In genomic region chr17:42255425-42255810, GRCh38 we compare ENCODE assay signal across 25 cellular contexts. TPM values are rescaled to one million over a fixed set of nuclear protein-coding genes. Genes with fewer than 3 reads are reported as not detected.
DNase-seq lines count a peak whose midpoint lies in the region; ATAC-seq and TF ChIP-seq lines count a peak whose summit lies in the region.
"Had no signal": no experiment of that assay in that cellular context is flagged by ENCODE, and none has a peak within 500 bp of the region (broad histone marks: within the 10 kb centered on the region; RNA-seq: fewer than 3 reads in every experiment).

No MANE protein-coding gene starts in this region.

- WGBS in mesenchymal stem cell = 98% methylated on average over 4 of the region's 4 CpGs

- H3K27me3 Mint-ChIP-seq in activated T-cell treated with anti-CD3 and anti-CD28 coated beads, Interleukin-2, amount 50 U/mL, for 24 hours = no peaks in the 10 kb centered on the region
- no peaks in the 10 kb centered on the region for H3K27me3 Mint-ChIP-seq in activated T-cell treated with anti-CD3 and anti-CD28 coated beads, Interleukin-2, amount 50 U/mL, for 4 hours (ENCODE audit: low read depth)
- no peaks in the 10 kb centered on the region for H3K27me3 Mint-ChIP-seq in activated T-helper 1 cell treated with anti-CD3 and anti-CD28 coated beads, Interleukin-12 subunit alpha, Interleukin-12 subunit beta, Interleukin-2, Interleukin-4 antibody, amounts not matched to agents 30 ng/mL and 10 ng/mL and 1 ng/mL, durations not matched to agents 14 hours and 24 hours and 36 hours (ENCODE audit: insufficient read depth)
- H3K27me3 Mint-ChIP-seq in MCF 10A (ENCODE audit: insufficient read depth, unreplicated experiment) = no peaks in the 10 kb centered on the region
- H3K27me3 Mint-ChIP-seq: B cell had no signal

- TF ChIP-seq CTCF in DOHH2 (IDR thresholded peaks at IDR 0.05; ENCODE audit: low read depth, low read length, poor library complexity, severe bottlenecking) (peak; percentile 2), MCF 10A (IDR thresholded peaks at IDR 0.05; ENCODE audit: unreplicated experiment) (no peak)

- DNase-seq in activated T-cell treated with anti-CD3 and anti-CD28 coated beads, Interleukin-2, amount 50 U/mL, for 24 hours = no peak
- DNase-seq in activated T-cell treated with anti-CD3 and anti-CD28 coated beads, Interleukin-2, amount 50 U/mL, for 4 hours = no peak
- no peak for DNase-seq in activated T-helper 1 cell treated with anti-CD3 and anti-CD28 coated beads, Interleukin-12 subunit alpha, Interleukin-12 subunit beta, Interleukin-2, Interleukin-4 antibody, amounts not matched to agents 30 ng/mL and 10 ng/mL and 1 ng/mL, durations not matched to agents 14 hours and 24 hours and 36 hours (ENCODE audit: low spot score)
- no peak for DNase-seq in mesenchymal stem cell
- DNase-seq in MCF 10A (ENCODE audit: unreplicated experiment) = no peak
- DNase-seq in SKM-1 treated with dmso at 0.1 percent for 144 hours (lab: John Stamatoyannopoulos, UW; ENCODE audit: unreplicated experiment) = no peak
- DNase-seq: activated CD4-positive, alpha-beta T cell treated with anti-CD3 and anti-CD28 coated beads for 48 hours; activated effector memory CD4-positive, alpha-beta T cell treated with anti-CD3 and anti-CD28 coated beads, Interleukin-2, amount 50 U/mL, for 16 hours; anterior cingulate cortex; effector memory CD4-positive, alpha-beta T cell; GF-D8; KG1; midbrain; NCI-H2081 treated with DMSO at 0.1 percent for 48 hours; NCI-H345; ovary; stimulated activated CD4-positive, alpha-beta T cell treated with anti-CD3 and anti-CD28 coated beads, Interleukin-2, amount 100 ng/mL, for 48 hours; upper lobe of left lung had no signal

- no peak for ATAC-seq in activated T-cell treated with anti-CD3 and anti-CD28 coated beads, Interleukin-2, amount 50 U/mL, for 4 hours
- no peak for ATAC-seq in HG03108 (IDR thresholded peaks at IDR 0.05; ENCODE audit: unreplicated experiment)

- no peaks in the 10 kb centered on the region for H4K20me1 ChIP-seq in DOHH2 (ENCODE audit: control insufficient read depth, insufficient read depth, low read depth, low read length)

- peaks cover 68% of the 10 kb centered on the region for H3K4me1 Mint-ChIP-seq in activated T-cell treated with anti-CD3 and anti-CD28 coated beads, Interleukin-2, amount 50 U/mL, for 24 hours (ENCODE audit: low read depth)
- H3K4me1 Mint-ChIP-seq in activated T-cell treated with anti-CD3 and anti-CD28 coated beads, Interleukin-2, amount 50 U/mL, for 4 hours (ENCODE audit: low read depth) = peaks cover 63% of the 10 kb centered on the region
- peaks cover 35% of the 10 kb centered on the region for H3K4me1 Mint-ChIP-seq in activated T-helper 1 cell treated with anti-CD3 and anti-CD28 coated beads, Interleukin-12 subunit alpha, Interleukin-12 subunit beta, Interleukin-2, Interleukin-4 antibody, amounts not matched to agents 30 ng/mL and 10 ng/mL and 1 ng/mL, durations not matched to agents 14 hours and 24 hours and 36 hours (ENCODE audit: low read depth)
- peaks cover 26% of the 10 kb centered on the region for H3K4me1 Mint-ChIP-seq in MCF 10A (ENCODE audit: insufficient read depth, unreplicated experiment)

- peaks cover 93% of the 10 kb centered on the region for H3K79me2 ChIP-seq in DOHH2 (ENCODE audit: control insufficient read depth, low read length)

- H3K23ac ChIP-seq in mesenchymal stem cell (ENCODE audit: low read length in 2 of 2) = no peak overlapping the region

- POLR2A ChIA-PET in MCF 10A (lab: Yijun Ruan, JAX) = interaction anchor here (0.8 to 2.1 kb wide), 3 partner anchors 11 to 288 kb away, joined by 3 to 11 read pairs (median 3); no protein-coding TSS in a partner anchor

- CTCF ChIA-PET in MCF 10A (lab: Yijun Ruan, JAX) = interaction anchor here (0.6 kb wide), 1 partner anchor 22 kb away, joined by 3 read pairs; no protein-coding TSS in a partner anchor

- peak overlapping the region; percentile 42 for H3K27ac Mint-ChIP-seq in activated T-cell treated with anti-CD3 and anti-CD28 coated beads, Interleukin-2, amount 50 U/mL, for 24 hours
- peak overlapping the region; percentile 21 for H3K27ac Mint-ChIP-seq in activated T-helper 1 cell treated with anti-CD3 and anti-CD28 coated beads, Interleukin-12 subunit alpha, Interleukin-12 subunit beta, Interleukin-2, Interleukin-4 antibody, amounts not matched to agents 30 ng/mL and 10 ng/mL and 1 ng/mL, durations not matched to agents 14 hours and 24 hours and 36 hours
- no peak overlapping the region for H3K27ac Mint-ChIP-seq in MCF 10A (ENCODE audit: low read depth, unreplicated experiment)
- H3K27ac Mint-ChIP-seq: B cell, nephron had no signal

- no peak overlapping the region for H2BK15ac ChIP-seq in mesenchymal stem cell (ENCODE audit: low read depth, poor library complexity, severe bottlenecking)

- H3K4me2 ChIP-seq in DOHH2 (ENCODE audit: low read length) (peak overlapping the region; percentile 93), mesenchymal stem cell (ENCODE audit: low read length, poor library complexity, severe bottlenecking) (no peak overlapping the region)

- H3K4me1 ChIP-seq in DOHH2 (ENCODE audit: control insufficient read depth, low read length) (peaks cover 99% of the 10 kb centered on the region), mesenchymal stem cell (ENCODE audit: control insufficient read depth, insufficient read depth, low read depth, low read length) (peaks cover 5% of the 10 kb centered on the region)

- no TSS peak for BruUV-seq in MCF 10A (replicated peaks; lab: Mats Ljungman, UMichigan)

- peak overlapping the region; percentile 52 for H2AK5ac ChIP-seq in mesenchymal stem cell (ENCODE audit: low read length, severe bottlenecking)

- H3K9me3 Mint-ChIP-seq in activated T-cell treated with anti-CD3 and anti-CD28 coated beads, Interleukin-2, amount 50 U/mL, for 24 hours = no peaks in the 10 kb centered on the region
- no peaks in the 10 kb centered on the region for H3K9me3 Mint-ChIP-seq in activated T-cell treated with anti-CD3 and anti-CD28 coated beads, Interleukin-2, amount 50 U/mL, for 4 hours
- no peaks in the 10 kb centered on the region for H3K9me3 Mint-ChIP-seq in activated T-helper 1 cell treated with anti-CD3 and anti-CD28 coated beads, Interleukin-12 subunit alpha, Interleukin-12 subunit beta, Interleukin-2, Interleukin-4 antibody, amounts not matched to agents 30 ng/mL and 10 ng/mL and 1 ng/mL, durations not matched to agents 14 hours and 24 hours and 36 hours
- H3K9me3 Mint-ChIP-seq in MCF 10A (ENCODE audit: unreplicated experiment) = peaks cover 7% of the 10 kb centered on the region
- H3K9me3 Mint-ChIP-seq: nephron had no signal

- H2BK120ac ChIP-seq in mesenchymal stem cell (ENCODE audit: low read depth, low read length) = no peak overlapping the region

- H3K4me3 ChIP-seq in DOHH2 (ENCODE audit: low read length) = peak overlapping the region; percentile 68
- H3K4me3 ChIP-seq in mesenchymal stem cell (ENCODE audit: insufficient read depth in 1 of 2, low read depth in 1 of 2, low read length in 2 of 2) = no peak overlapping the region
- H3K4me3 ChIP-seq: coronary artery, HAP-1, ovary, right atrium auricular region, upper lobe of left lung had no signal

- H3F3A ChIP-seq in DOHH2 (ENCODE audit: control insufficient read depth, insufficient read depth) = peaks cover 61% of the 10 kb centered on the region

- H3K4me3 Mint-ChIP-seq in activated T-cell treated with anti-CD3 and anti-CD28 coated beads, Interleukin-2, amount 50 U/mL, for 24 hours = no peak overlapping the region
- H3K4me3 Mint-ChIP-seq in activated T-cell treated with anti-CD3 and anti-CD28 coated beads, Interleukin-2, amount 50 U/mL, for 4 hours = no peak overlapping the region
- H3K4me3 Mint-ChIP-seq in activated T-helper 1 cell treated with anti-CD3 and anti-CD28 coated beads, Interleukin-12 subunit alpha, Interleukin-12 subunit beta, Interleukin-2, Interleukin-4 antibody, amounts not matched to agents 30 ng/mL and 10 ng/mL and 1 ng/mL, durations not matched to agents 14 hours and 24 hours and 36 hours = no peak overlapping the region
- no peak overlapping the region for H3K4me3 Mint-ChIP-seq in MCF 10A (ENCODE audit: unreplicated experiment)
- H3K4me3 Mint-ChIP-seq: B cell, nephron had no signal

- H3K79me1 ChIP-seq in mesenchymal stem cell (replicated peaks; ENCODE audit: low read length, poor library complexity, severe bottlenecking) = peaks cover 16% of the 10 kb centered on the region

- no peak overlapping the region for H4K91ac ChIP-seq in mesenchymal stem cell (ENCODE audit: low read length)

- peaks cover 13% of the 10 kb centered on the region for H3K36me3 Mint-ChIP-seq in activated T-cell treated with anti-CD3 and anti-CD28 coated beads, Interleukin-2, amount 50 U/mL, for 24 hours (ENCODE audit: low read depth)
- peaks cover 11% of the 10 kb centered on the region for H3K36me3 Mint-ChIP-seq in activated T-cell treated with anti-CD3 and anti-CD28 coated beads, Interleukin-2, amount 50 U/mL, for 4 hours (ENCODE audit: insufficient read depth)
- H3K36me3 Mint-ChIP-seq in activated T-helper 1 cell treated with anti-CD3 and anti-CD28 coated beads, Interleukin-12 subunit alpha, Interleukin-12 subunit beta, Interleukin-2, Interleukin-4 antibody, amounts not matched to agents 30 ng/mL and 10 ng/mL and 1 ng/mL, durations not matched to agents 14 hours and 24 hours and 36 hours (ENCODE audit: low read depth) = peaks cover 6% of the 10 kb centered on the region
- H3K36me3 Mint-ChIP-seq in MCF 10A (ENCODE audit: insufficient read depth, unreplicated experiment) = no peaks in the 10 kb centered on the region

- H4K8ac ChIP-seq in mesenchymal stem cell (ENCODE audit: low read length) = no peak overlapping the region

- H3K9ac ChIP-seq in mesenchymal stem cell (ENCODE audit: low read length) = no peak overlapping the region

- no peak overlapping the region for H3K18ac ChIP-seq in mesenchymal stem cell (ENCODE audit: low read depth in 1 of 2, low read length in 2 of 2)

- intact Hi-C loops in activated T-helper 1 cell treated with anti-CD3 and anti-CD28 coated beads, Interleukin-12 subunit alpha, Interleukin-12 subunit beta, Interleukin-2, Interleukin-4 antibody, amounts not matched to agents 30 ng/mL and 10 ng/mL and 1 ng/mL, durations not matched to agents 14 hours and 24 hours and 36 hours (cut with micrococcal nuclease) = no loop called here
- intact Hi-C loops in MCF 10A (cut with micrococcal nuclease) = no loop called here

- H3K36me3 ChIP-seq in DOHH2 (ENCODE audit: control insufficient read depth, low read length) (peaks cover 4% of the 10 kb centered on the region; the same call in 1 of the 2 replicates), mesenchymal stem cell (ENCODE audit: control insufficient read depth in 1 of 2, insufficient read depth in 2 of 2, low read depth in 1 of 2, low read length in 2 of 2) (no peaks in the 10 kb centered on the region)
- H3K36me3 ChIP-seq: HAP-1, ovary, right atrium auricular region, upper lobe of left lung had no signal

- H2AFZ ChIP-seq in mesenchymal stem cell (ENCODE audit: low read depth, low read length) = no peak overlapping the region

- no peak overlapping the region for H2BK5ac ChIP-seq in mesenchymal stem cell (ENCODE audit: low read depth, low read length, poor library complexity, severe bottlenecking)

- peak overlapping the region; percentile 95 for H3K27ac ChIP-seq in DOHH2 (ENCODE audit: low read depth, low read length)
- H3K27ac ChIP-seq in mesenchymal stem cell (ENCODE audit: low read length, poor library complexity, severe bottlenecking) = peak overlapping the region; percentile 44
- H3K27ac ChIP-seq: coronary artery, ovary, right atrium auricular region had no signal

- H3K9me2 ChIP-seq in DOHH2 (replicated peaks; ENCODE audit: control insufficient read depth, low read length) = no peaks in the 10 kb centered on the region

- H3K4ac ChIP-seq in mesenchymal stem cell (ENCODE audit: low read depth in 1 of 2, low read length in 2 of 2) = no peak overlapping the region

- H3K27me3 ChIP-seq in DOHH2 (ENCODE audit: control insufficient read depth, low read length) = no peaks in the 10 kb centered on the region
- H3K27me3 ChIP-seq in mesenchymal stem cell (ENCODE audit: control insufficient read depth in 1 of 2, insufficient read depth in 1 of 2, low read length in 2 of 2) = no peaks in the 10 kb centered on the region
- H3K27me3 ChIP-seq: ovary, right atrium auricular region, upper lobe of left lung had no signal

- no peak overlapping the region for H3K14ac ChIP-seq in mesenchymal stem cell (ENCODE audit: low read length in 2 of 2)

- H3K9me3 ChIP-seq in DOHH2 (ENCODE audit: control insufficient read depth, insufficient read depth, low read length) = no peaks in the 10 kb centered on the region
- no peaks in the 10 kb centered on the region for H3K9me3 ChIP-seq in mesenchymal stem cell (ENCODE audit: control insufficient read depth, low read length)
- H3K9me3 ChIP-seq: HAP-1, ovary, right atrium auricular region, upper lobe of left lung had no signal

- no peak overlapping the region for H2BK12ac ChIP-seq in mesenchymal stem cell (ENCODE audit: low read length in 2 of 2)

RNA-seq across cellular contexts. Expression of gene STAT5B, which starts 20.8 kb away (rescaled TPM):
- total RNA-seq in activated T-cell treated with anti-CD3 and anti-CD28 coated beads, Interleukin-2, amount 50 U/mL, for 4 hours = 10 to 100 TPM; 62.9 to 86.7 (median 71.9) TPM
- 191 and 199 TPM in 2 replicates for total RNA-seq in activated T-helper 1 cell treated with anti-CD3 and anti-CD28 coated beads, Interleukin-12 subunit alpha, Interleukin-12 subunit beta, Interleukin-2, Interleukin-4 antibody, amounts not matched to agents 30 ng/mL and 10 ng/mL and 1 ng/mL, durations not matched to agents 14 hours and 24 hours and 36 hours
- 12.3 TPM for polyA plus RNA-seq in mesenchymal stem cell (2013, experiment 1 of 2)
- 11.9 TPM for polyA plus RNA-seq in mesenchymal stem cell (2013, experiment 2 of 2)
- 29.8 and 32.6 TPM in 2 replicates for total RNA-seq in MCF 10A (2022)

RNA-seq across cellular contexts. Expression of gene STAT5A, which starts 32.9 kb away (rescaled TPM):
- total RNA-seq in activated T-cell treated with anti-CD3 and anti-CD28 coated beads, Interleukin-2, amount 50 U/mL, for 4 hours = 100 to 1,000 TPM; 193 to 264 (median 220) TPM
- 375 and 381 TPM in 2 replicates for total RNA-seq in activated T-helper 1 cell treated with anti-CD3 and anti-CD28 coated beads, Interleukin-12 subunit alpha, Interleukin-12 subunit beta, Interleukin-2, Interleukin-4 antibody, amounts not matched to agents 30 ng/mL and 10 ng/mL and 1 ng/mL, durations not matched to agents 14 hours and 24 hours and 36 hours
- 4.0 TPM for polyA plus RNA-seq in mesenchymal stem cell (2013, experiment 1 of 2)
- polyA plus RNA-seq in mesenchymal stem cell (2013, experiment 2 of 2) = 3.2 TPM
- 1.0 and 1.7 TPM in 2 replicates for total RNA-seq in MCF 10A (2022)

Comparison
In these comparisons a context has a peak if more than half of its experiments do, and no peak if none do; other contexts are left out.
1. RNA of gene STAT5A, which starts 32.9 kb away (total RNA-seq): 375 to 381 TPM in activated T-helper 1 cell treated with anti-CD3 and anti-CD28 coated beads, Interleukin-12 subunit alpha, Interleukin-12 subunit beta, Interleukin-2, Interleukin-4 antibody, amounts not matched to agents 30 ng/mL and 10 ng/mL and 1 ng/mL, durations not matched to agents 14 hours and 24 hours and 36 hours and 193 to 264 TPM in activated T-cell treated with anti-CD3 and anti-CD28 coated beads, Interleukin-2, amount 50 U/mL, for 4 hours; 1.0 to 1.7 TPM in MCF 10A; every median in the first group is over 10 times any median in the second.